In the genomic region with DNA sequence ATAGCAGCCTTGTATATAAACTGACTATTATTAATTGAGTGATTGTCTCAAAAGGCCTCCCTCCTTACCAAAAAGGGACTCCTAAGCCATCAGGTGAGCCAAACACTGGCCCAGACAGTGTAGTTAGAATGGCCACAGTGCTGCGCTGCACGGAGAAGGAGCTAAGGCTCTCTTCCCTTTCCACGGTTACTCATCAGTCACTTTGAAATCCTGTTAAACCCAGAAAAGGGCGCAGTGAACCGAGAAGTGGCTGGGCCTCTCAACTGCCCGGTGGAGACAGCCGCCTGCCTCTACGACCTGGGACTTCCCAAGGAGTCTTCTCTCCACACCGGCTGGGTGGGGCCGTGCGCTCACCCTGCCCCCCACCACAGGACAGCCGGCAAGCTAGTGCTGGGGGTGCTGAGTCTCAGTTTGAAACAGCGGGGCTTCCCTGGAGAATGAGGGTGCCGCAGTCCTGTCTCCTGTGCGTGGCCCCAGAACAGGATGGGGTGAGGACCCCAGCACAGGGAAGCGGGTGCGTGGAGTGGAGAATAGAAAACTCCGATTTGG, we compare ENCODE assay signal across 8 cellular contexts. TPM values are rescaled to one million over a fixed set of nuclear protein-coding genes. Genes with fewer than 3 reads are reported as not detected.
DNase-seq lines count a peak whose midpoint lies in the region; ATAC-seq and TF ChIP-seq lines count a peak whose summit lies in the region.

No MANE protein-coding gene starts in this region.

- peaks cover 44% of the 10 kb centered on the region for H3K36me3 Mint-ChIP-seq in activated CD4-positive, alpha-beta T cell treated with anti-CD3 and anti-CD28 coated beads for 36 hours (ENCODE audit: low read depth)

- H3K4me1 ChIP-seq in SJSA1 (replicated peaks) (peaks cover 42% of the 10 kb centered on the region), colonic mucosa (peaks cover 13% of the 10 kb centered on the region), lower lobe of right lung (peaks cover 59% of the 10 kb centered on the region)

- no peaks in the 10 kb centered on the region for H3K9me3 ChIP-seq in SJSA1 (replicated peaks)
- no peaks in the 10 kb centered on the region for H3K9me3 ChIP-seq in colonic mucosa
- H3K9me3 ChIP-seq in lower lobe of right lung: no peaks in the 10 kb centered on the region

- ATAC-seq in activated CD4-positive, alpha-beta T cell treated with anti-CD3 and anti-CD28 coated beads for 36 hours: peak; percentile 20
- ATAC-seq in HG03354 (IDR thresholded peaks at IDR 0.05; ENCODE audit: poor library complexity, severe bottlenecking, unreplicated experiment) (peak; percentile 22), lower lobe of right lung (peak; percentile 3 to 25), GM18858 (IDR thresholded peaks at IDR 0.05; ENCODE audit: unreplicated experiment) (no peak)
- peak; percentile 69 for ATAC-seq in stimulated activated naive CD8-positive, alpha-beta T cell treated with anti-CD3 and anti-CD28 coated beads, Interleukin-15, amount 100 ng/mL, for 72 hours

- TF ChIP-seq CTCF in colonic mucosa (IDR thresholded peaks at IDR 0.05) (no peak), lower lobe of right lung (IDR thresholded peaks at IDR 0.05) (no peak)

- intact Hi-C loops in activated CD4-positive, alpha-beta T cell treated with anti-CD3 and anti-CD28 coated beads for 36 hours (cut with DNase I, micrococcal nuclease): loop anchor here (1.0 to 5.0 kb wide), 9 partner anchors 9 to 844 kb away; a partner anchor contains a TSS
- intact Hi-C loops in colonic mucosa (cut with DNase I): no loop called here
- intact Hi-C loops in lower lobe of right lung (cut with DNase I): no loop called here

- CTCF ChIA-PET in activated CD4-positive, alpha-beta T cell treated with anti-CD3 and anti-CD28 coated beads for 36 hours (lab: Charles Lee): interaction anchor here (0.6 to 3.1 kb wide), 7 partner anchors 9 to 84 kb away, joined by 3 to 18 read pairs (median 4); no protein-coding TSS in a partner anchor

- H3K9ac ChIP-seq in colonic mucosa (ENCODE audit: low read depth in 2 of 2, low read length in 2 of 2): peak overlapping the region; percentile 94 to 95

- peak; percentile 84 for DNase-seq in activated CD4-positive, alpha-beta T cell treated with anti-CD3 and anti-CD28 coated beads for 36 hours
- DNase-seq in activated CD4-positive, alpha-beta T cell treated with anti-CD3 and anti-CD28 coated beads, Interleukin-2, amount 50 U/mL, for 4 hours: no peak
- DNase-seq in SJSA1 (ENCODE audit: low read depth in 1 of 2, low spot score in 2 of 2) (no peak), colonic mucosa (peak; percentile 71), lower lobe of right lung (peak; percentile 66)
- DNase-seq in stimulated activated naive CD8-positive, alpha-beta T cell treated with anti-CD3 and anti-CD28 coated beads, Interleukin-15, amount 100 ng/mL, for 72 hours: peak; percentile 82 to 90

- H3K4me1 Mint-ChIP-seq in activated CD4-positive, alpha-beta T cell treated with anti-CD3 and anti-CD28 coated beads for 36 hours: peaks cover 42% of the 10 kb centered on the region
- peaks cover 66% of the 10 kb centered on the region for H3K4me1 Mint-ChIP-seq in stimulated activated naive CD8-positive, alpha-beta T cell treated with anti-CD3 and anti-CD28 coated beads, Interleukin-15, amount 100 ng/mL, for 72 hours

- H3K4me3 ChIP-seq in SJSA1 (peak overlapping the region; percentile 88), colonic mucosa (peak overlapping the region; percentile 93), lower lobe of right lung (peak overlapping the region; percentile 84)

- no peaks in the 10 kb centered on the region for H3K27me3 ChIP-seq in SJSA1 (replicated peaks)
- no peaks in the 10 kb centered on the region for H3K27me3 ChIP-seq in colonic mucosa
- H3K27me3 ChIP-seq in lower lobe of right lung (ENCODE audit: low read depth): no peaks in the 10 kb centered on the region

- peak overlapping the region; percentile 99 for H3K4me3 Mint-ChIP-seq in activated CD4-positive, alpha-beta T cell treated with anti-CD3 and anti-CD28 coated beads for 36 hours
- peak overlapping the region; percentile 87 to 99 for H3K4me3 Mint-ChIP-seq in stimulated activated naive CD8-positive, alpha-beta T cell treated with anti-CD3 and anti-CD28 coated beads, Interleukin-15, amount 100 ng/mL, for 72 hours

- peaks cover 59% of the 10 kb centered on the region for H3K36me3 ChIP-seq in SJSA1
- H3K36me3 ChIP-seq in colonic mucosa: no peaks in the 10 kb centered on the region
- H3K36me3 ChIP-seq in lower lobe of right lung: peaks cover 28% of the 10 kb centered on the region

- H3K27me3 Mint-ChIP-seq in activated CD4-positive, alpha-beta T cell treated with anti-CD3 and anti-CD28 coated beads for 36 hours: no peaks in the 10 kb centered on the region
- no peaks in the 10 kb centered on the region for H3K27me3 Mint-ChIP-seq in stimulated activated naive CD8-positive, alpha-beta T cell treated with anti-CD3 and anti-CD28 coated beads, Interleukin-15, amount 100 ng/mL, for 72 hours

- no peaks in the 10 kb centered on the region for H3K9me3 Mint-ChIP-seq in activated CD4-positive, alpha-beta T cell treated with anti-CD3 and anti-CD28 coated beads for 36 hours (ENCODE audit: low read depth)
- H3K9me3 Mint-ChIP-seq in stimulated activated naive CD8-positive, alpha-beta T cell treated with anti-CD3 and anti-CD28 coated beads, Interleukin-15, amount 100 ng/mL, for 72 hours: no peaks in the 10 kb centered on the region

- peak overlapping the region; percentile 64 for H3K27ac ChIP-seq in SJSA1
- H3K27ac ChIP-seq in colonic mucosa: peak overlapping the region; percentile 98
- peak overlapping the region; percentile 98 for H3K27ac ChIP-seq in lower lobe of right lung

- H3K27ac Mint-ChIP-seq in activated CD4-positive, alpha-beta T cell treated with anti-CD3 and anti-CD28 coated beads for 36 hours: peak overlapping the region; percentile 98
- peak overlapping the region; percentile 98 to 99 for H3K27ac Mint-ChIP-seq in stimulated activated naive CD8-positive, alpha-beta T cell treated with anti-CD3 and anti-CD28 coated beads, Interleukin-15, amount 100 ng/mL, for 72 hours

- POLR2A ChIA-PET in activated CD4-positive, alpha-beta T cell treated with anti-CD3 and anti-CD28 coated beads for 36 hours (lab: Charles Lee): interaction anchor here (0.6 to 1.9 kb wide), 9 partner anchors 9 to 72 kb away, joined by 3 to 8 read pairs (median 3); no protein-coding TSS in a partner anchor

RNA-seq across cellular contexts. Expression of a gene that starts 1.3 kb away (rescaled TPM):
- total RNA-seq in activated CD4-positive, alpha-beta T cell treated with anti-CD3 and anti-CD28 coated beads for 36 hours: 100 to 1,000 TPM; 720 to 773 TPM
- total RNA-seq in SJSA1 (2014; rRNA removed; shearing (Covaris generic)): 510 and 668 TPM in 2 replicates
- 100 to 1,000 TPM; 711 to 719 TPM for total RNA-seq in colonic mucosa
- 659 TPM for total RNA-seq in lower lobe of right lung

Comparison
In these comparisons a context has a peak if more than half of its experiments do, and no peak if none do; other contexts are left out.
1. DNase-seq: peak in activated CD4-positive, alpha-beta T cell treated with anti-CD3 and anti-CD28 coated beads for 36 hours (single experiment), colonic mucosa (single experiment), lower lobe of right lung (single experiment) and stimulated activated naive CD8-positive, alpha-beta T cell treated with anti-CD3 and anti-CD28 coated beads, Interleukin-15, amount 100 ng/mL, for 72 hours (2 of 2); none in activated CD4-positive, alpha-beta T cell treated with anti-CD3 and anti-CD28 coated beads, Interleukin-2, amount 50 U/mL, for 4 hours (0 of 2) and SJSA1 (0 of 2).
2. intact Hi-C loops: an anchor here in activated CD4-positive, alpha-beta T cell treated with anti-CD3 and anti-CD28 coated beads for 36 hours (1.0 to 5.0 kb wide); none called in colonic mucosa and lower lobe of right lung.
3. Peak in every context shown above with its lines, with median percentiles within 50 percentile points of each other: H3K27ac ChIP-seq and H3K4me3 ChIP-seq.